In genomic region chr18:2154278-2154677, GRCh38 we compare ENCODE assay signal across 9 cellular contexts.
"Had no signal": no experiment of that assay in that cellular context is flagged by ENCODE, and none has a peak within 500 bp of the region (broad histone marks: within the 10 kb centered on the region; RNA-seq: fewer than 3 reads in every experiment).

No MANE protein-coding gene starts in this region.

- FAIRE-seq: H1, H54, HTR-8/SVneo had no signal

- ATAC-seq: GM23338 had no signal

- DNase-seq: H9, HCEC 1CT, Karpas-422, KBM-7 had no signal

- H3K4me2 ChIP-seq: GM23338, KMS-11 had no signal

- H3K4me3 ChIP-seq: GM23338 had no signal

- H3K27ac ChIP-seq: KMS-11 had no signal
